Comparison of ENCODE assay signal across 6 cellular contexts in the genomic region with DNA sequence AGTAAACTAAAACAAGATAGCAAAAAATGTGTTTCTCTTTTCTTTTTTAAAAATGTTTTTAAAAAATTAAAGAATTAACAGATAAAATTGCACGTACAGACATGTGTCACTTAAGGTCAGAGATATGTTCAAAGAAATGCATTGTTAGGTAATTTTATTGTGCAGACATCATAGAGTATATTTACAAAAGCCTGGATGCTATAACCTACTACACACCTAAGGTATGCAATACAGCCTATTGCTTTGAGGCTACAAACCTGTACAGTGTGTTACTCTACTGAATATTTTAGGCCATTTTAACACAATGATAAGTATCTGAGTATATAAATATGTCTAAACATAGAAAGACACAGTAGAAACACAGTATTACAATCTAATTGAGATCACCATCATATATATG.
"Had no signal": no experiment of that assay in that cellular context is flagged by ENCODE, and none has a peak within 500 bp of the region (broad histone marks: within the 10 kb centered on the region; RNA-seq: fewer than 3 reads in every experiment).

No MANE protein-coding gene starts in this region.

- ATAC-seq: HepG2 had no signal

- DNase-seq: GM23248, GOT3, H9, HCEC 1CT, KBM-7 had no signal

- FAIRE-seq: HepG2 had no signal
